ENCODE assay signal across 14 cellular contexts in genomic region chr2:55827855-55828254, GRCh38.
DNase-seq lines count a peak whose midpoint lies in the region; ATAC-seq and TF ChIP-seq lines count a peak whose summit lies in the region.
"Had no signal": no experiment of that assay in that cellular context is flagged by ENCODE, and none has a peak within 500 bp of the region (broad histone marks: within the 10 kb centered on the region; RNA-seq: fewer than 3 reads in every experiment).

No MANE protein-coding gene starts in this region.

- ATAC-seq in PC-3 (no peak), HG03571 (IDR thresholded peaks at IDR 0.05; ENCODE audit: unreplicated experiment) (no peak)
- ATAC-seq: GM12878 had no signal

- CTCF ChIA-PET in PC-3 (lab: Charles Lee): no interaction called here

- H3F3A ChIP-seq in PC-3 (ENCODE audit: low read length, unreplicated experiment): no peaks in the 10 kb centered on the region

- peak; percentile 34 for DNase-seq in EL
- DNase-seq in PC-3: peak; percentile 49
- DNase-seq in dedifferentiated amniotic fluid mesenchymal stem cell (ENCODE audit: extremely low spot score): peak; percentile 26
- no peak for DNase-seq in activated naive CD4-positive, alpha-beta T cell treated with anti-CD3 and anti-CD28 coated beads, Interleukin-2, amount 50 U/mL, for 16 hours
- DNase-seq in stimulated activated naive CD4-positive, alpha-beta T cell treated with Interleukin-2 at 50 U/mL for 16 hours (lab: John Stamatoyannopoulos, UW): no peak
- no peak for DNase-seq in NOMO-1 (lab: John Stamatoyannopoulos, UW; ENCODE audit: unreplicated experiment in 2 of 2)
- DNase-seq: DMS 273 treated with DMSO at 0.1 percent for 48 hours, H7, NCI-H1105, NCI-H2081 treated with DMSO at 0.1 percent for 48 hours, SHP77 had no signal

- TF ChIP-seq CTCF in PC-3 (conservative IDR thresholded peaks at IDR 0.05; ENCODE audit: low read depth, low read length): no peak

- no peaks in the 10 kb centered on the region for H3K27me3 ChIP-seq in PC-3 (ENCODE audit: low read length)

- H2AFZ ChIP-seq in PC-3 (ENCODE audit: low read length): no peak overlapping the region

- peaks cover 16% of the 10 kb centered on the region for H3K4me1 ChIP-seq in PC-3 (ENCODE audit: insufficient read depth, low read length)

- no TSS peak for BruUV-seq in PC-3 (replicated peaks; lab: Mats Ljungman, UMichigan)

- no peaks in the 10 kb centered on the region for H3K79me2 ChIP-seq in PC-3 (ENCODE audit: low read length)

- intact Hi-C loops in PC-3 (cut with micrococcal nuclease): no loop called here

- H3K9me3 ChIP-seq in PC-3 (ENCODE audit: low read length): no peaks in the 10 kb centered on the region

- H3K27ac ChIP-seq in PC-3 (ENCODE audit: low read length): peak overlapping the region; percentile 36
- H3K27ac ChIP-seq: SK-N-MC had no signal

- POLR2A ChIA-PET in PC-3 (lab: Charles Lee; ENCODE audit: unreplicated experiment): no interaction called here

- H3K4me3 ChIP-seq in PC-3 (ENCODE audit: low read length): no peak overlapping the region
- H3K4me3 ChIP-seq: GM12878, SK-N-MC had no signal

- H3K9me2 ChIP-seq in PC-3 (replicated peaks; ENCODE audit: low read length): no peaks in the 10 kb centered on the region

- no peaks in the 10 kb centered on the region for H4K20me1 ChIP-seq in PC-3 (ENCODE audit: low read length)

- no peaks in the 10 kb centered on the region for H3K36me3 ChIP-seq in PC-3 (ENCODE audit: low read depth, low read length)

- no peak overlapping the region for H3K9ac ChIP-seq in PC-3 (ENCODE audit: low read length)

- peak overlapping the region; percentile 29 for H3K4me2 ChIP-seq in PC-3 (ENCODE audit: low read length)

Comparison
In these comparisons a context has a peak if more than half of its experiments do, and no peak if none do; other contexts are left out.
1. DNase-seq: peak in EL (single experiment), PC-3 (single experiment) and dedifferentiated amniotic fluid mesenchymal stem cell (single experiment); none in activated naive CD4-positive, alpha-beta T cell treated with anti-CD3 and anti-CD28 coated beads, Interleukin-2, amount 50 U/mL, for 16 hours (single experiment), stimulated activated naive CD4-positive, alpha-beta T cell treated with Interleukin-2 at 50 U/mL for 16 hours (single experiment) and NOMO-1 (0 of 2).